ENCODE assay signal across 8 cellular contexts in genomic region chr19:11434703-11435056, GRCh38. TPM values are rescaled to one million over a fixed set of nuclear protein-coding genes. Genes with fewer than 3 reads are reported as not detected.
DNase-seq lines count a peak whose midpoint lies in the region; ATAC-seq and TF ChIP-seq lines count a peak whose summit lies in the region.

No MANE protein-coding gene starts in this region.

- H3K27me3 ChIP-seq in endodermal cell (ENCODE audit: control insufficient read depth, insufficient read depth, low read length, poor library complexity, severe bottlenecking) (no peaks in the 10 kb centered on the region), trophoblast cell (ENCODE audit: insufficient read depth, low read length) (no peaks in the 10 kb centered on the region)

- DNase-seq in activated naive CD4-positive, alpha-beta T cell treated with anti-CD3 and anti-CD28 coated beads, Interleukin-2, amount 10 ng/mL, durations not matched to agents 7 days and 5 days: no peak
- no peak for DNase-seq in activated naive CD4-positive, alpha-beta T cell treated with anti-CD3 and anti-CD28 coated beads, Interleukin-2, amount 50 U/mL, for 16 hours
- DNase-seq in NB4 (ENCODE audit: low read depth): no peak
- DNase-seq in endodermal cell: no peak
- no peak for DNase-seq in trophoblast cell
- DNase-seq in RKO (ENCODE audit: low spot score): no peak

- H2BK12ac ChIP-seq in trophoblast cell (ENCODE audit: low read length): no peak overlapping the region

- peak overlapping the region; percentile 97 for H3K27ac Mint-ChIP-seq in activated naive CD4-positive, alpha-beta T cell treated with anti-CD3 and anti-CD28 coated beads, Interleukin-2, amount 10 ng/mL, durations not matched to agents 7 days and 5 days
- peak overlapping the region; percentile 70 for H3K27ac Mint-ChIP-seq in endodermal cell

- peak overlapping the region; percentile 25 for H4K91ac ChIP-seq in trophoblast cell (ENCODE audit: low read depth, low read length)

- H3K9me3 ChIP-seq in endodermal cell (ENCODE audit: control insufficient read depth, low read length): no peaks in the 10 kb centered on the region
- no peaks in the 10 kb centered on the region for H3K9me3 ChIP-seq in trophoblast cell (ENCODE audit: insufficient read depth, low read depth, low read length)

- peaks cover 15% of the 10 kb centered on the region for H3K27me3 Mint-ChIP-seq in activated naive CD4-positive, alpha-beta T cell treated with anti-CD3 and anti-CD28 coated beads, Interleukin-2, amount 10 ng/mL, durations not matched to agents 7 days and 5 days
- no peaks in the 10 kb centered on the region for H3K27me3 Mint-ChIP-seq in endodermal cell (ENCODE audit: insufficient read depth)

- WGBS in endodermal cell (ENCODE audit: insufficient coverage in 1 of 2, insufficient read length in 1 of 2), 2 experiments: 17 to 25% methylated on average over 1 to 9 of the region's 9 CpGs
- no CpG with 5 or more reads among the region's 9 CpGs for WGBS in trophoblast cell (ENCODE audit: extremely low coverage, insufficient coverage, insufficient read length)

- peaks cover 4% of the 10 kb centered on the region for H3K79me1 ChIP-seq in trophoblast cell (ENCODE audit: low read length)

- TF ChIP-seq CTCF in NB4 (IDR thresholded peaks at IDR 0.05; ENCODE audit: low read depth, low read length) (no peak), endodermal cell (conservative IDR thresholded peaks at IDR 0.05) (no peak)

- H4K8ac ChIP-seq in trophoblast cell (ENCODE audit: low read depth, low read length): peak overlapping the region; percentile 57

- peak overlapping the region; percentile 96 for H3K4me3 ChIP-seq in NB4 (ENCODE audit: low read depth, low read length)
- H3K4me3 ChIP-seq in endodermal cell (ENCODE audit: low read length): peak overlapping the region; percentile 98
- H3K4me3 ChIP-seq in trophoblast cell (ENCODE audit: low read depth, low read length): peak overlapping the region; percentile 47

- peaks cover 24% of the 10 kb centered on the region for H3K4me1 Mint-ChIP-seq in activated naive CD4-positive, alpha-beta T cell treated with anti-CD3 and anti-CD28 coated beads, Interleukin-2, amount 10 ng/mL, durations not matched to agents 7 days and 5 days
- peaks cover 11% of the 10 kb centered on the region for H3K4me1 Mint-ChIP-seq in endodermal cell

- no peak overlapping the region for H3K18ac ChIP-seq in trophoblast cell (ENCODE audit: low read length)

- peak overlapping the region; percentile 61 for H3K4me2 ChIP-seq in trophoblast cell (ENCODE audit: low read length)

- H3K36me3 Mint-ChIP-seq in activated naive CD4-positive, alpha-beta T cell treated with anti-CD3 and anti-CD28 coated beads, Interleukin-2, amount 10 ng/mL, durations not matched to agents 7 days and 5 days: peaks cover 25% of the 10 kb centered on the region
- peaks cover 35% of the 10 kb centered on the region for H3K36me3 Mint-ChIP-seq in endodermal cell (ENCODE audit: low read depth)

- H2AFZ ChIP-seq in trophoblast cell (ENCODE audit: insufficient read depth, low read length, poor library complexity): peak overlapping the region; percentile 93

- peak overlapping the region; percentile 100 for H3K4me3 Mint-ChIP-seq in activated naive CD4-positive, alpha-beta T cell treated with anti-CD3 and anti-CD28 coated beads, Interleukin-2, amount 10 ng/mL, durations not matched to agents 7 days and 5 days
- H3K4me3 Mint-ChIP-seq in endodermal cell: peak overlapping the region; percentile 99

- H3K9me3 Mint-ChIP-seq in activated naive CD4-positive, alpha-beta T cell treated with anti-CD3 and anti-CD28 coated beads, Interleukin-2, amount 10 ng/mL, durations not matched to agents 7 days and 5 days: no peaks in the 10 kb centered on the region
- no peaks in the 10 kb centered on the region for H3K9me3 Mint-ChIP-seq in endodermal cell

- H3K4me1 ChIP-seq in endodermal cell (ENCODE audit: control insufficient read depth, insufficient read depth, low read length): no peaks in the 10 kb centered on the region
- peaks cover 8 to 10% of the 10 kb centered on the region in 2 experiments for H3K4me1 ChIP-seq in trophoblast cell (ENCODE audit: control insufficient read depth in 1 of 2, insufficient read depth in 2 of 2, low read length in 2 of 2)

- ATAC-seq in HG03469 (IDR thresholded peaks at IDR 0.05; ENCODE audit: unreplicated experiment) (no peak), HG03565 (IDR thresholded peaks at IDR 0.05; ENCODE audit: unreplicated experiment) (no peak)

- H2BK5ac ChIP-seq in trophoblast cell (ENCODE audit: low read depth, low read length, poor library complexity): no peak overlapping the region

- H3K9ac ChIP-seq in endodermal cell (ENCODE audit: extremely low read depth, low read length, poor library complexity, severe bottlenecking) (no peak overlapping the region), trophoblast cell (ENCODE audit: low read length) (no peak overlapping the region)

- H2BK120ac ChIP-seq in trophoblast cell (ENCODE audit: insufficient read depth, low read length, poor library complexity): no peak overlapping the region

- no peak for TF ChIP-seq POLR2A in NB4 (IDR thresholded peaks at IDR 0.05; ENCODE audit: extremely low read depth, insufficient read length)

- peak overlapping the region; percentile 85 for H3K27ac ChIP-seq in endodermal cell (ENCODE audit: low read depth, low read length)
- no peak overlapping the region for H3K27ac ChIP-seq in trophoblast cell (ENCODE audit: low read depth, low read length)

- peak overlapping the region; percentile 55 for H3K14ac ChIP-seq in trophoblast cell (ENCODE audit: low read length)

- H3K4ac ChIP-seq in trophoblast cell (ENCODE audit: low read depth, low read length): no peak overlapping the region

- H2AK5ac ChIP-seq in trophoblast cell (ENCODE audit: low read length): no peak overlapping the region

- peaks cover 26% of the 10 kb centered on the region for H3K36me3 ChIP-seq in endodermal cell (ENCODE audit: control insufficient read depth, insufficient read depth, low read length)
- peaks cover 24 to 26% of the 10 kb centered on the region in 2 experiments for H3K36me3 ChIP-seq in trophoblast cell (ENCODE audit: control insufficient read depth in 1 of 2, insufficient read depth in 2 of 2, low read length in 2 of 2)

- CTCF ChIA-PET in activated naive CD4-positive, alpha-beta T cell treated with anti-CD3 and anti-CD28 coated beads, Interleukin-2, amount 10 ng/mL, durations not matched to agents 7 days and 5 days (lab: Charles Lee): interaction anchor here (0.9 to 1.9 kb wide), 6 partner anchors 9 to 57 kb away, joined by 3 to 7 read pairs (median 4); partner anchors contain the start of gene EPOR

- peak overlapping the region; percentile 34 for H4K12ac ChIP-seq in trophoblast cell (ENCODE audit: low read depth, low read length)

- no peak overlapping the region for H3K23ac ChIP-seq in trophoblast cell (ENCODE audit: low read length)

- peaks cover 3% of the 10 kb centered on the region for H3K79me2 ChIP-seq in trophoblast cell (ENCODE audit: control insufficient read depth, insufficient read depth, low read length, poor library complexity)

RNA-seq across cellular contexts. Expression of gene ODAD3, which starts 0.2 kb away (rescaled TPM):
- 1 to 10 TPM in 1 of 2 donors, under 1 TPM in 1; 0.88 to 2.4 TPM for total RNA-seq in endodermal cell
- polyA plus RNA-seq in endodermal cell (2013, experiment 1 of 2): 1.5 TPM
- 1.9 TPM for polyA plus RNA-seq in endodermal cell (2013, experiment 2 of 2)
- 0.18 and 0.42 TPM in 2 replicates for polyA plus RNA-seq in trophoblast cell (2013)

RNA-seq across cellular contexts. Expression of gene PRKCSH, which starts 0.8 kb away (rescaled TPM):
- total RNA-seq in endodermal cell: 100 to 1,000 TPM; 454 to 459 TPM
- 423 TPM for polyA plus RNA-seq in endodermal cell (2013, experiment 1 of 2)
- 371 TPM for polyA plus RNA-seq in endodermal cell (2013, experiment 2 of 2)
- polyA plus RNA-seq in trophoblast cell (2013): 250 TPM in 2 replicates

RNA-seq across cellular contexts. Expression of gene RGL3, which starts 15.6 kb away (rescaled TPM):
- 100 to 1,000 TPM; 125 to 131 TPM for total RNA-seq in endodermal cell
- 5.4 TPM for polyA plus RNA-seq in endodermal cell (2013, experiment 1 of 2)
- polyA plus RNA-seq in endodermal cell (2013, experiment 2 of 2): 5.6 TPM
- 27.2 and 29.7 TPM in 2 replicates for polyA plus RNA-seq in trophoblast cell (2013)

RNA-seq across cellular contexts. Expression of gene ELAVL3, which starts 46.2 kb away (rescaled TPM):
- under 1 TPM in 1 of 2 donors, not detected in 1; 0.55 TPM for total RNA-seq in endodermal cell
- polyA plus RNA-seq in endodermal cell (2013, experiment 1 of 2): 42.1 TPM
- 37.5 TPM for polyA plus RNA-seq in endodermal cell (2013, experiment 2 of 2)
- polyA plus RNA-seq in trophoblast cell (2013): 0.07 and 0.10 TPM in 2 replicates

RNA-seq across cellular contexts. Expression of gene EPOR, which starts 50.6 kb away (rescaled TPM):
- 10 to 100 TPM; 27.0 to 39.5 TPM for total RNA-seq in endodermal cell
- 7.9 TPM for polyA plus RNA-seq in endodermal cell (2013, experiment 1 of 2)
- 6.8 TPM for polyA plus RNA-seq in endodermal cell (2013, experiment 2 of 2)
- polyA plus RNA-seq in trophoblast cell (2013): 5.1 and 5.2 TPM in 2 replicates

Comparison
In these comparisons a context has a peak if more than half of its experiments do, and no peak if none do; other contexts are left out.
1. H3K4me3 ChIP-seq: peak in every context shown above with its lines; median percentile 98 in endodermal cell; 96 in NB4; 47 in trophoblast cell.